In the genomic region with DNA sequence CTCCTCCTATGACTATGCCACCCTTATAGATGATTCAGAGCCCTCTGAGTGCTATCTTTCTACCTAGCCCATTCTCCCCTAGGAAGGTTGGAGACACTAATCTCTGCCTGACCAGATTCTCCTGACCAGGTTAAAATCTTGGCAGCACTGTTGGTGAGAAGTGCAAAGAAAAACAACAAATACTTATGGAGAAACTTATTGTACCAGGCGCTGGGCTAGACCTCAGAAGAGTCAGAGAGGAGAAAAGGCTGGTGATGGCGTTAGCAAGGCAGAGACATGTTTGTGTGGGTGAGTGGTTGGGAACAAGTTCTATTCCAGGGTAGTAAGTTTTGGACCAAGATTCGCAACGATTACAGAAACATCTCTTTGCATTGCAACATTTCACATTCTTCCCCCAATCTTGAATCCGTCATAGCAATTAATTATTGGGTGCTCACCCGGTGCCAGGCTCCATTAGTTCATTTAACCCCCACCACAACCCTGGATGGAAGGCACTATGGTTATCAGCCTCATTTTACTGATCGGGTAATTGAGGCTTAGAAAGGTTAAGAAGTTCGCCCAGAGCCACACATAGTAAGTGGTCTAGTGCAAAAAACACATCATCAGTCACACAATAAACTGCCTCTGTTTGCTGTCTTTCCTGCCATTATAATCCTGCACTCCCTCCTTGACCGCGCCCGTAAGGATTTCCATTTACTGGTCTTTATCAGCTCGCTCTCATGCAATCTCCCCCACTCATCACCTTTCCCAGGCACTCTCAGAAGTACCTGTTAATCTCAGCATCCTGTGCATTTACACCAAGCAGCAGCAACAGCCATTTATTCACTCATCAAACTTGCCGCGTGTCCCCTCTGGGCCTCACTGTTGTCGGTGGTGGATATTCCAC, we compare ENCODE assay signal across 8 cellular contexts. TPM values are rescaled to one million over a fixed set of nuclear protein-coding genes. Genes with fewer than 3 reads are reported as not detected.
DNase-seq lines count a peak whose midpoint lies in the region; ATAC-seq and TF ChIP-seq lines count a peak whose summit lies in the region.

No MANE protein-coding gene starts in this region.

- TF ChIP-seq CTCF in HEK293 (tag by site-specific recombination; IDR thresholded peaks at IDR 0.05) (no peak), gastroesophageal sphincter (IDR thresholded peaks at IDR 0.05) (no peak), spleen (IDR thresholded peaks at IDR 0.05 in 8 of 11, conservative IDR thresholded peaks at IDR 0.05 in 3 of 11) (no peak)

- H3K27me3 ChIP-seq in gastroesophageal sphincter (no peaks in the 10 kb centered on the region), spleen (replicated peaks in 1 of 7) (no peaks in the 10 kb centered on the region)

- H3K4me1 ChIP-seq in HEK293 (ENCODE audit: control insufficient read depth, insufficient read depth, low read length) (peaks cover 24% of the 10 kb centered on the region), gastroesophageal sphincter (peaks cover 3 to 41% (median 5%) of the 10 kb centered on the region in 3 donors), spleen (peaks cover 3 to 46% (median 41%) of the 10 kb centered on the region in 6 donors)

- H3K36me3 ChIP-seq in HEK293 (ENCODE audit: control insufficient read depth in 2 of 2, insufficient read depth in 1 of 2, low read length in 2 of 2) (peaks cover 0 to 8% of the 10 kb centered on the region in 2 experiments; a peak in 2 of 3 replicates), gastroesophageal sphincter (no peaks in the 10 kb centered on the region), spleen (no peaks in the 10 kb centered on the region)

- POLR2A ChIA-PET in HEK293 (lab: Yijun Ruan, JAX) = interaction anchor here (0.5 to 1.6 kb wide), 17 partner anchors 10 to 1024 kb away, joined by 3 to 13 read pairs (median 5); a partner anchor contains a TSS
- POLR2A ChIA-PET in T-cell (lab: Charles Lee) = interaction anchor here in 1 of 2 donors (1.0 kb wide), 1 partner anchor 11 kb away, joined by 3 read pairs; no protein-coding TSS in a partner anchor

- H3K27ac Mint-ChIP-seq in T-cell = peak overlapping the region; percentile 70 to 85

- H3K4me3 ChIP-seq in HEK293 (ENCODE audit: low read depth, low read length) (no peak overlapping the region), gastroesophageal sphincter (peak overlapping the region in 1 of 2 donors; percentile 72), spleen (peak overlapping the region in 7 of 8 donors; percentile 83 to 96 (median 84))

- DNase-seq in T-cell (no peak), spleen (no peak), medulla oblongata (ENCODE audit: extremely low spot score) (no peak), DMS153 (lab: John Stamatoyannopoulos, UW) (no peak), SKM-1 treated with dmso at 0.1 percent for 144 hours (lab: John Stamatoyannopoulos, UW; ENCODE audit: unreplicated experiment) (no peak)

- WGBS in gastroesophageal sphincter (ENCODE audit: low coverage in 1 of 2), 2 donors = 83 to 90% methylated on average over 11 to 13 of the region's 15 CpGs
- 86 to 92% (median 88%) methylated on average over 15 of the region's 15 CpGs for WGBS in spleen, 5 donors

- H3K4me3 Mint-ChIP-seq in T-cell = peak overlapping the region; percentile 71 to 81 (median 78)

- TF ChIP-seq POLR2A in gastroesophageal sphincter (IDR thresholded peaks at IDR 0.05) = no peak
- no peak for TF ChIP-seq POLR2A in spleen (IDR thresholded peaks at IDR 0.05)

- CTCF ChIA-PET in HEK293 (lab: Yijun Ruan, JAX) (interaction anchor here (0.7 kb wide), 1 partner anchor 425 kb away, joined by 3 read pairs; no protein-coding TSS in a partner anchor), T-cell (lab: Charles Lee) (no interaction called here)

- ATAC-seq in T-cell (replicated peaks in 1 of 4) = no peak
- no peak for ATAC-seq in gastroesophageal sphincter
- no peak for ATAC-seq in HG02885 (IDR thresholded peaks at IDR 0.05; ENCODE audit: poor library complexity, unreplicated experiment)

- H3K9me3 Mint-ChIP-seq in T-cell = no peaks in the 10 kb centered on the region

- TF ChIP-seq EP300 in gastroesophageal sphincter (IDR thresholded peaks at IDR 0.05) = no peak

- no peaks in the 10 kb centered on the region for H3K27me3 Mint-ChIP-seq in T-cell

- H3K9me3 ChIP-seq in HEK293 (ENCODE audit: control insufficient read depth, insufficient read depth, low read depth, low read length) = no peaks in the 10 kb centered on the region
- no peaks in the 10 kb centered on the region for H3K9me3 ChIP-seq in gastroesophageal sphincter
- H3K9me3 ChIP-seq in spleen = no peaks in the 10 kb centered on the region

- intact Hi-C loops in spleen (cut with DNase I; ENCODE audit: low total_unique reads) = no loop called here

- peaks cover 30 to 35% (median 31%) of the 10 kb centered on the region in 3 donors for H3K4me1 Mint-ChIP-seq in T-cell

- no peak overlapping the region for H3K27ac ChIP-seq in HEK293 (ENCODE audit: extremely low read depth, low read depth, low read length)
- H3K27ac ChIP-seq in gastroesophageal sphincter = peak overlapping the region in 3 of 4 donors; percentile 90 to 94 (median 93)
- H3K27ac ChIP-seq in spleen = peak overlapping the region; percentile 83 to 95 (median 92)

- no peaks in the 10 kb centered on the region for H3K36me3 Mint-ChIP-seq in T-cell

TF ChIP-seq in HEK293, 187 proteins besides CTCF, POLR2A, EP300 and RAD21:
- TF ChIP-seq, protein P1, sequence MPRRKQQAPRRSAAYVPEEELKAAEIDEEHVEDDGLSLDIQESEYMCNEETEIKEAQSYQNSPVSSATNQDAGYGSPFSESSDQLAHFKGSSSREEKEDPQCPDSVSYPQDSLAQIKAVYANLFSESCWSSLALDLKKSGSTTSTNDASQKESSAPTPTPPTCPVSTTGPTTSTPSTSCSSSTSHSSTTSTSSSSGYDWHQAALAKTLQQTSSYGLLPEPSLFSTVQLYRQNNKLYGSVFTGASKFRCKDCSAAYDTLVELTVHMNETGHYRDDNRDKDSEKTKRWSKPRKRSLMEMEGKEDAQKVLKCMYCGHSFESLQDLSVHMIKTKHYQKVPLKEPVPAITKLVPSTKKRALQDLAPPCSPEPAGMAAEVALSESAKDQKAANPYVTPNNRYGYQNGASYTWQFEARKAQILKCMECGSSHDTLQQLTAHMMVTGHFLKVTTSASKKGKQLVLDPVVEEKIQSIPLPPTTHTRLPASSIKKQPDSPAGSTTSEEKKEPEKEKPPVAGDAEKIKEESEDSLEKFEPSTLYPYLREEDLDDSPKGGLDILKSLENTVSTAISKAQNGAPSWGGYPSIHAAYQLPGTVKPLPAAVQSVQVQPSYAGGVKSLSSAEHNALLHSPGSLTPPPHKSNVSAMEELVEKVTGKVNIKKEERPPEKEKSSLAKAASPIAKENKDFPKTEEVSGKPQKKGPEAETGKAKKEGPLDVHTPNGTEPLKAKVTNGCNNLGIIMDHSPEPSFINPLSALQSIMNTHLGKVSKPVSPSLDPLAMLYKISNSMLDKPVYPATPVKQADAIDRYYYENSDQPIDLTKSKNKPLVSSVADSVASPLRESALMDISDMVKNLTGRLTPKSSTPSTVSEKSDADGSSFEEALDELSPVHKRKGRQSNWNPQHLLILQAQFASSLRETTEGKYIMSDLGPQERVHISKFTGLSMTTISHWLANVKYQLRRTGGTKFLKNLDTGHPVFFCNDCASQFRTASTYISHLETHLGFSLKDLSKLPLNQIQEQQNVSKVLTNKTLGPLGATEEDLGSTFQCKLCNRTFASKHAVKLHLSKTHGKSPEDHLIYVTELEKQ (tag by site-specific recombination; IDR thresholded peaks at IDR 0.05; ENCODE audit: borderline replicate concordance) = no peak
- peak; percentile 67; the same call in 1 of the 2 replicates for TF ChIP-seq ZBTB17 (tag by site-specific recombination; IDR thresholded peaks at IDR 0.05)
- TF ChIP-seq GLI2 (tag by site-specific recombination; IDR thresholded peaks at IDR 0.05; ENCODE audit: borderline replicate concordance, low read depth) = no peak
- TF ChIP-seq ZNF335 (tag by site-specific recombination; conservative IDR thresholded peaks at IDR 0.05) = peak; percentile 57

RNA-seq across cellular contexts. Expression of a gene that starts 0.7 kb away (rescaled TPM):
- total RNA-seq in T-cell = 10 to 100 TPM; 12.7 to 26.3 (median 25.0) TPM
- total RNA-seq in gastroesophageal sphincter = 100 to 1,000 TPM; 163 to 205 (median 171) TPM
- 100 to 1,000 TPM in 6 of 7 donors, 10 to 100 TPM in 1; 98.5 to 276 (median 124) TPM for total RNA-seq in spleen
- polyA plus RNA-seq in spleen = 100 to 1,000 TPM; 117 to 160 (median 158) TPM
